14 cellular contexts compared by ENCODE assay signal in genomic region chrX:39678914-39679313, GRCh38.
DNase-seq lines count a peak whose midpoint lies in the region; ATAC-seq and TF ChIP-seq lines count a peak whose summit lies in the region.
"Had no signal": no experiment of that assay in that cellular context is flagged by ENCODE, and none has a peak within 500 bp of the region (broad histone marks: within the 10 kb centered on the region; RNA-seq: fewer than 3 reads in every experiment).

No MANE protein-coding gene starts in this region.

- CTCF ChIA-PET in SK-N-SH (lab: Yijun Ruan, JAX) = interaction anchor here (1.3 kb wide), 1 partner anchor 11 kb away, joined by 3 read pairs; no protein-coding TSS in a partner anchor

- POLR2A ChIA-PET in SK-N-SH (lab: Yijun Ruan, JAX) = interaction anchor here (0.5 to 1.1 kb wide), 2 partner anchors 9 to 11 kb away, joined by 4 to 5 read pairs; no protein-coding TSS in a partner anchor

- peak; percentile 7 for ATAC-seq in sciatic nerve
- ATAC-seq in GM19455 (IDR thresholded peaks at IDR 0.05; ENCODE audit: unreplicated experiment) = no peak
- no peak for ATAC-seq in HG03280 (IDR thresholded peaks at IDR 0.05; ENCODE audit: unreplicated experiment)
- no peak for ATAC-seq in HG03175 (IDR thresholded peaks at IDR 0.05; ENCODE audit: unreplicated experiment)
- ATAC-seq: A549 had no signal

- intact Hi-C loops in head of caudate nucleus (cut with DNase I) (loop anchor here (1.0 kb wide), 1 partner anchor 26 kb away; no protein-coding TSS in a partner anchor), sciatic nerve (cut with DNase I) (no loop called here)

- DNase-seq in DMS 273 treated with DMSO at 0.1 percent for 48 hours (lab: John Stamatoyannopoulos, UW) (peak; percentile 28), SK-N-SH (peak; percentile 32), head of caudate nucleus (peak in 23 of 42 donors; percentile 7 to 61 (median 31)), sciatic nerve (ENCODE audit: low spot score) (no peak), NCI-H69 (lab: John Stamatoyannopoulos, UW) (no peak)
- DNase-seq: MV-4-11, NCI-H1417, NCI-H187 treated with DMSO at 0.1 percent for 48 hours, NCI-H2171, NCI-H446 had no signal

- peak overlapping the region in 1 of 2 experiments; percentile 62; a peak in 1 of 4 replicates for H3K27ac ChIP-seq in SK-N-SH (ENCODE audit: low read depth in 2 of 2, low read length in 1 of 2)
- H3K27ac ChIP-seq: A549 had no signal

- no peak for TF ChIP-seq RAD21 in SK-N-SH (IDR thresholded peaks at IDR 0.05; ENCODE audit: low read length)

- H3K79me2 ChIP-seq in SK-N-SH (ENCODE audit: insufficient read depth) = no peaks in the 10 kb centered on the region

- no peak overlapping the region for H3K9ac ChIP-seq in SK-N-SH

- peaks cover 0 to 15% of the 10 kb centered on the region in 2 experiments; a peak in 1 of 4 replicates for H3K4me1 ChIP-seq in SK-N-SH (ENCODE audit: control insufficient read depth in 1 of 2, insufficient read depth in 2 of 2, low read depth in 1 of 2, low read length in 1 of 2)
- H3K4me1 ChIP-seq: A549 had no signal

- no peaks in the 10 kb centered on the region for H3F3A ChIP-seq in SK-N-SH (replicated peaks; ENCODE audit: insufficient read depth)

- H2AFZ ChIP-seq in SK-N-SH (ENCODE audit: low read depth) = no peak overlapping the region

- TF ChIP-seq CTCF in SK-N-SH (IDR thresholded peaks at IDR 0.05) = no peak

- H3K9me2 ChIP-seq in SK-N-SH = no peaks in the 10 kb centered on the region

- H3K27me3 ChIP-seq in SK-N-SH (ENCODE audit: insufficient read depth) = no peaks in the 10 kb centered on the region; the same call in 1 of the 2 replicates

- 39% methylated on average over 4 of the region's 4 CpGs for WGBS in SK-N-SH (ENCODE audit: low lambda C conversion rate)

- no peak overlapping the region for H3K4me2 ChIP-seq in SK-N-SH
- H3K4me2 ChIP-seq: A549 had no signal

- H3K36me3 ChIP-seq in SK-N-SH (replicated peaks in 1 of 2; ENCODE audit: control insufficient read depth in 1 of 2, insufficient read depth in 2 of 2, low read length in 1 of 2) = no peaks in the 10 kb centered on the region

- H3K4me3 ChIP-seq in SK-N-SH (ENCODE audit: low read depth in 2 of 2, low read length in 1 of 2) = no peak overlapping the region
- H3K4me3 ChIP-seq: A549 had no signal

- H4K20me1 ChIP-seq in SK-N-SH (ENCODE audit: insufficient read depth) = no peaks in the 10 kb centered on the region

- no peak for TF ChIP-seq EP300 in SK-N-SH (IDR thresholded peaks at IDR 0.05; ENCODE audit: borderline replicate concordance in 1 of 2, low read depth in 1 of 2, low read length in 1 of 2)

- H3K9me3 ChIP-seq in SK-N-SH = no peaks in the 10 kb centered on the region
- H3K9me3 ChIP-seq: A549 had no signal

TF ChIP-seq in SK-N-SH, 30 proteins besides CTCF, POLR2A, EP300 and RAD21:
- TF ChIP-seq TCF12 (IDR thresholded peaks at IDR 0.05) (no peak), RFX5 (IDR thresholded peaks at IDR 0.05; ENCODE audit: low read length) (peak; percentile 67; the same call in 1 of the 2 replicates), MXI1 (IDR thresholded peaks at IDR 0.05; ENCODE audit: low read depth, low read length) (no peak), EZH2phosphoT487 (IDR thresholded peaks at IDR 0.05; ENCODE audit: borderline replicate concordance, low read depth) (no peak), GABPA (IDR thresholded peaks at IDR 0.05; ENCODE audit: low read depth) (no peak)

Comparison
In these comparisons a context has a peak if more than half of its experiments do, and no peak if none do; other contexts are left out.
1. DNase-seq: peak in DMS 273 treated with DMSO at 0.1 percent for 48 hours (single experiment), SK-N-SH (single experiment) and head of caudate nucleus (23 of 42); none in sciatic nerve (single experiment) and NCI-H69 (single experiment).